Comparison of ENCODE assay signal across 1 cellular context in the genomic region with DNA sequence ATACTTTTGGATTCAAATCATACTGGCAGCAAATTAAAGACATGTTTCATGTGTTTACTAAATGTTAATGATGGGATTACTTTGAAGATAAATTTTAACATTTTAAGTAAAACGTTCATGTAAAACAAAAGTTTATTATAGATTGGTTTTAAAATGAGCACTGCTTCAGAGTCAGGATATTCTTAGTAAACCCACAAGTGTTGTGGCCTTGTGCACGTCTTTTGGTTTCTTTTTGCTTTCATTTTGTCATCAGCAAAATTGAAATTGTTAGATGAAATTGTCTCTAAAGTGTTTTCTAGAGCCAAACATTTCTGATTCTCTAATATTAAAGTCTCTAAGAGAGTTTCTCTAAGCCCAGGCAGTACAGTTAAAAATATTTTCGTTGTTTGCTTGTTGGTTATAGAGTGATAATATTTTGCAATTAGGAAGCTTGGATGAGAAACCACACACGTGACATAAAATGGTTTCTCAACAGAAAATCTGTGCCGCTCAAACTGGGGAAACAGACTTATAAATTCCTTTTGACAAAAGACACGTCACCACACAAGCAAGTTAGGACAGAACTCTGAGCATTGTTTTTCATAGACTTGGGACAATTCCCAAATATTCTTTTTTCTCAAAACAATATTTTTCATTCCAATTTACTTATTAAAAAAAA.
TF ChIP-seq lines count a peak whose summit lies in the region.

No MANE protein-coding gene starts in this region.

TF ChIP-seq in IMR-90, 13 proteins besides CTCF, POLR2A, EP300 and RAD21 (continued from another document):
- TF ChIP-seq, protein P1, sequence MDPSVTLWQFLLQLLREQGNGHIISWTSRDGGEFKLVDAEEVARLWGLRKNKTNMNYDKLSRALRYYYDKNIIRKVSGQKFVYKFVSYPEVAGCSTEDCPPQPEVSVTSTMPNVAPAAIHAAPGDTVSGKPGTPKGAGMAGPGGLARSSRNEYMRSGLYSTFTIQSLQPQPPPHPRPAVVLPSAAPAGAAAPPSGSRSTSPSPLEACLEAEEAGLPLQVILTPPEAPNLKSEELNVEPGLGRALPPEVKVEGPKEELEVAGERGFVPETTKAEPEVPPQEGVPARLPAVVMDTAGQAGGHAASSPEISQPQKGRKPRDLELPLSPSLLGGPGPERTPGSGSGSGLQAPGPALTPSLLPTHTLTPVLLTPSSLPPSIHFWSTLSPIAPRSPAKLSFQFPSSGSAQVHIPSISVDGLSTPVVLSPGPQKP (IDR thresholded peaks at IDR 0.05; ENCODE audit: borderline replicate concordance, low read depth, low read length): no peak
- no peak for TF ChIP-seq BHLHE40 (IDR thresholded peaks at IDR 0.05; ENCODE audit: low read depth, low read length)
- TF ChIP-seq MXI1 (IDR thresholded peaks at IDR 0.05; ENCODE audit: borderline replicate concordance, low read depth, low read length): no peak
- TF ChIP-seq CEBPB (IDR thresholded peaks at IDR 0.05; ENCODE audit: low read depth, low read length): no peak
- TF ChIP-seq MAFK (IDR thresholded peaks at IDR 0.05; ENCODE audit: low read depth, low read length): no peak
